1 cellular context compared by ENCODE assay signal in genomic region chr2:240818293-240818542, GRCh38.
TF ChIP-seq lines count a peak whose summit lies in the region.

No MANE protein-coding gene starts in this region.

TF ChIP-seq in GM23338, 12 proteins besides CTCF, POLR2A, EP300 and RAD21:
- TF ChIP-seq REST (IDR thresholded peaks at IDR 0.05; ENCODE audit: unreplicated experiment) (no peak), ZNF114 (CRISPR knock-in tag; IDR thresholded peaks at IDR 0.05) (no peak), NANOG (IDR thresholded peaks at IDR 0.05; ENCODE audit: borderline replicate concordance) (no peak), POLR2AphosphoS5 (IDR thresholded peaks at IDR 0.05; ENCODE audit: low read depth) (no peak), STAT1 (IDR thresholded peaks at IDR 0.05; ENCODE audit: unreplicated experiment) (no peak), ZNF331 (CRISPR knock-in tag; IDR thresholded peaks at IDR 0.05; ENCODE audit: low read depth) (no peak), JUNB (IDR thresholded peaks at IDR 0.05; ENCODE audit: unreplicated experiment) (no peak), EZH2 (IDR thresholded peaks at IDR 0.05; ENCODE audit: low read depth, unreplicated experiment) (no peak)
